In the genomic region with DNA sequence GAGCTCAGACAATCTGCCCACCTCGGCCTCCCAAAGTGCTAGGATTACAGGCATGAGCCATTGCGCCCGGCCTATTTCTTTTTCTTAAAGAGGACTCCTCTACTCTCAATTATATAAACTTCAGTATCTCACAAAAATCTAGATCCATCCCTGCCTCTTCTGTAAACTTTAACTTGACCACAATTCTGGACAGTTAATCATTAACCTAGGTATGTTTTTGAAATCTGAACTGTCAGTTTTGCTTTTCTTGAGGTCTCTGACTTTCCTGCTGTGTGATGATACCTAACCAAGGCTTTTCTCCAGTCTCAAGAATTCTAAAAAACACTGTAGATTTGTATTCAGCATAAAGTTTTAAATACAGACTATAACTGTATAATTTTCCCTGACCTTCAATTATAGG, we compare ENCODE assay signal across 19 cellular contexts.
"Had no signal": no experiment of that assay in that cellular context is flagged by ENCODE, and none has a peak within 500 bp of the region (broad histone marks: within the 10 kb centered on the region; RNA-seq: fewer than 3 reads in every experiment).

No MANE protein-coding gene starts in this region.

- H2AFZ ChIP-seq: hepatocyte had no signal

- H3K27ac Mint-ChIP-seq: activated B cell treated with CpG ODN at 0.5 μM for 24 hours; activated naive CD8-positive, alpha-beta T cell treated with anti-CD3 and anti-CD28 coated beads, Interleukin-2, amount 10 ng/mL, durations not matched to agents 7 days and 5 days; memory B cell; naive thymus-derived CD4-positive, alpha-beta T cell; stimulated activated memory B cell treated with anti-CD40 and anti-IgM and Interleukin-4, amounts not matched to agents 10 μg/mL and 1 μg/mL and 100 μg/mL, for 72 hours had no signal

- H3K27ac ChIP-seq: esophagus squamous epithelium, hepatocyte, neutrophil, parathyroid adenoma, thyroid gland had no signal

- H3K4me1 Mint-ChIP-seq: activated B cell treated with CpG ODN at 0.5 μM for 24 hours; activated naive CD8-positive, alpha-beta T cell treated with anti-CD3 and anti-CD28 coated beads, Interleukin-2, amount 10 ng/mL, durations not matched to agents 7 days and 5 days; brain; memory B cell; naive thymus-derived CD4-positive, alpha-beta T cell; stimulated activated memory B cell treated with anti-CD40 and anti-IgM and Interleukin-4, amounts not matched to agents 10 μg/mL and 1 μg/mL and 100 μg/mL, for 72 hours had no signal

- H3K9me3 ChIP-seq: esophagus squamous epithelium, neutrophil, thyroid gland had no signal

- H3K36me3 ChIP-seq: esophagus squamous epithelium, neutrophil, thyroid gland had no signal

- H3K36me3 Mint-ChIP-seq: activated naive CD8-positive, alpha-beta T cell treated with anti-CD3 and anti-CD28 coated beads, Interleukin-2, amount 10 ng/mL, durations not matched to agents 7 days and 5 days; brain; memory B cell; naive thymus-derived CD4-positive, alpha-beta T cell; stimulated activated memory B cell treated with anti-CD40 and anti-IgM and Interleukin-4, amounts not matched to agents 10 μg/mL and 1 μg/mL and 100 μg/mL, for 72 hours had no signal

- H3K4me1 ChIP-seq: esophagus squamous epithelium, parathyroid adenoma had no signal

- H3K4me3 ChIP-seq: esophagus squamous epithelium, hepatocyte, mucosa of descending colon, thyroid gland had no signal

- H3K79me2 ChIP-seq: hepatocyte, parathyroid adenoma had no signal

- H3K4me2 ChIP-seq: hepatocyte had no signal

- ATAC-seq: left ventricle myocardium superior; mucosa of descending colon; naive thymus-derived CD4-positive, alpha-beta T cell; stimulated activated memory B cell treated with anti-CD40 and anti-IgM and Interleukin-4, amounts not matched to agents 10 μg/mL and 1 μg/mL and 100 μg/mL, for 72 hours had no signal

- H3K4me3 Mint-ChIP-seq: activated B cell treated with CpG ODN at 0.5 μM for 24 hours; activated naive CD8-positive, alpha-beta T cell treated with anti-CD3 and anti-CD28 coated beads, Interleukin-2, amount 10 ng/mL, durations not matched to agents 7 days and 5 days; brain; memory B cell; naive thymus-derived CD4-positive, alpha-beta T cell; stimulated activated memory B cell treated with anti-CD40 and anti-IgM and Interleukin-4, amounts not matched to agents 10 μg/mL and 1 μg/mL and 100 μg/mL, for 72 hours had no signal

- H3K9me3 Mint-ChIP-seq: activated B cell treated with CpG ODN at 0.5 μM for 24 hours; activated naive CD8-positive, alpha-beta T cell treated with anti-CD3 and anti-CD28 coated beads, Interleukin-2, amount 10 ng/mL, durations not matched to agents 7 days and 5 days; memory B cell had no signal

- H3K27me3 ChIP-seq: esophagus squamous epithelium, hepatocyte, neutrophil, thyroid gland had no signal

- H3K9ac ChIP-seq: parathyroid adenoma had no signal

- DNase-seq: activated B cell treated with CpG ODN at 0.5 μM for 24 hours; activated CD4-positive, alpha-beta T cell treated with anti-CD3 and anti-CD28 coated beads, Interleukin-2, amount 50 U/mL, for 1 hour; activated naive CD4-positive, alpha-beta T cell; activated naive CD8-positive, alpha-beta T cell treated with anti-CD3 and anti-CD28 coated beads, Interleukin-2, amount 10 ng/mL, durations not matched to agents 7 days and 5 days; cortex of kidney; effector CD4-positive, alpha-beta T cell; esophagus squamous epithelium; islet precursor cell; left ventricle myocardium superior; mucosa of descending colon; naive thymus-derived CD4-positive, alpha-beta T cell; stimulated activated CD4-positive, alpha-beta T cell treated with anti-CD3 and anti-CD28 coated beads, Interleukin-2, amount 100 ng/mL, for 48 hours; thyroid gland had no signal

- H3K27me3 Mint-ChIP-seq: activated B cell treated with CpG ODN at 0.5 μM for 24 hours; activated naive CD8-positive, alpha-beta T cell treated with anti-CD3 and anti-CD28 coated beads, Interleukin-2, amount 10 ng/mL, durations not matched to agents 7 days and 5 days; naive thymus-derived CD4-positive, alpha-beta T cell; stimulated activated memory B cell treated with anti-CD40 and anti-IgM and Interleukin-4, amounts not matched to agents 10 μg/mL and 1 μg/mL and 100 μg/mL, for 72 hours had no signal
